In the genomic region with DNA sequence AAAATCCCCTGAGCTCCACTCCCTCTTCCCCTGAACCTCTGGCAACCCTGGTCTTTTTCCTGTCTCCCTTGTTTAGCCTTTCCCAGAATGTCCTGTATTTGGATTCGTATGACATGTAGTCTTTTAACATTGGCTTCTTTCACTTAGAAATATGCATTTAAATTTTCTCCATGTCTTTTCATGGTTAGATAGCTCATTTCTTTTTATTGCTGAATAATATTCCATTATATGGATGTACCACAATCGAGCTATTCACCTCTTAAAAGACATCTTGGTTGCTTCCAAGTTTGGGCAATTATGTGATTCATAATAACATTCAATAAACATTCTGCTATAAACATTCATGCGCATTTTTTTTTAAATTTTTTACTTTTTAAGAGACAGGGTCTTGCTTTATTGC, we compare ENCODE assay signal across 2 cellular contexts.
TF ChIP-seq lines count a peak whose summit lies in the region.

No MANE protein-coding gene starts in this region.

TF ChIP-seq in SK-N-SH, 30 proteins besides CTCF, POLR2A, EP300 and RAD21:
- TF ChIP-seq, protein P1, sequence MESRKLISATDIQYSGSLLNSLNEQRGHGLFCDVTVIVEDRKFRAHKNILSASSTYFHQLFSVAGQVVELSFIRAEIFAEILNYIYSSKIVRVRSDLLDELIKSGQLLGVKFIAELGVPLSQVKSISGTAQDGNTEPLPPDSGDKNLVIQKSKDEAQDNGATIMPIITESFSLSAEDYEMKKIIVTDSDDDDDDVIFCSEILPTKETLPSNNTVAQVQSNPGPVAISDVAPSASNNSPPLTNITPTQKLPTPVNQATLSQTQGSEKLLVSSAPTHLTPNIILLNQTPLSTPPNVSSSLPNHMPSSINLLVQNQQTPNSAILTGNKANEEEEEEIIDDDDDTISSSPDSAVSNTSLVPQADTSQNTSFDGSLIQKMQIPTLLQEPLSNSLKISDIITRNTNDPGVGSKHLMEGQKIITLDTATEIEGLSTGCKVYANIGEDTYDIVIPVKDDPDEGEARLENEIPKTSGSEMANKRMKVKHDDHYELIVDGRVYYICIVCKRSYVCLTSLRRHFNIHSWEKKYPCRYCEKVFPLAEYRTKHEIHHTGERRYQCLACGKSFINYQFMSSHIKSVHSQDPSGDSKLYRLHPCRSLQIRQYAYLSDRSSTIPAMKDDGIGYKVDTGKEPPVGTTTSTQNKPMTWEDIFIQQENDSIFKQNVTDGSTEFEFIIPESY (IDR thresholded peaks at IDR 0.05; ENCODE audit: borderline replicate concordance, low read depth), result no peak
- TF ChIP-seq SIN3A (IDR thresholded peaks at IDR 0.05; ENCODE audit: borderline replicate concordance, low read depth, low read length) (no peak), FOSL2 (IDR thresholded peaks at IDR 0.05; ENCODE audit: borderline replicate concordance, low read depth) (no peak)
TF ChIP-seq in SK-N-SH: peak in this region for 0.

TF ChIP-seq in A549, 52 proteins besides CTCF, POLR2A, EP300 and RAD21 (continued from another document):
- TF ChIP-seq FOXS1 (CRISPR knock-in tag; IDR thresholded peaks at IDR 0.05), result no peak
- no peak for TF ChIP-seq RFX5 (IDR thresholded peaks at IDR 0.05)
- TF ChIP-seq MYC (IDR thresholded peaks at IDR 0.05; ENCODE audit: borderline replicate concordance, low read length), result no peak
- no peak for TF ChIP-seq POLR2AphosphoS2 (conservative IDR thresholded peaks at IDR 0.05; ENCODE audit: low read length)
- no peak for TF ChIP-seq NR3C1 (IDR thresholded peaks at IDR 0.05)
- no peak for TF ChIP-seq CBX8 (IDR thresholded peaks at IDR 0.05)
- no peak for TF ChIP-seq ZNF302 (CRISPR knock-in tag; IDR thresholded peaks at IDR 0.05)
- TF ChIP-seq TFCP2L1 (CRISPR knock-in tag; IDR thresholded peaks at IDR 0.05), result no peak
